ENCODE assay signal across 1 cellular context in the genomic region with DNA sequence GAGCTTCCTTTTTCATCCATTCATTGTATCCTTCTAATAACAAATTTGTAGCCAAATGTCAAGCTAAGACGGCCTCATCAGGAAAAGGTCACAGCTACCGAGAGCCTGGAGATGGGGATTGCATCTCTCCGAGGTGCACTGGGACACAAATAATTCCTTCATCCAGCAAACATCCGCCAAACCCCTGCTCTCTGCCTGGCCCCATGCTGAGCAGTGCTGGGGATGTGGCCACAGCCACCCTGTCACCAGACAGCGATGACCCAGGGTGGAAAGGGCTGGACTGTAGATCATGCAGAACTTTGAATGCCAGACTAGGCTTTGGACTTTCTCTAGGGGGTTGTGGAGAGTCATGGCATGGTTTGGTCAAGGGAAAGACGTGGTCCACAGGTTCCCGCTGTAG.
TF ChIP-seq lines count a peak whose summit lies in the region.

No MANE protein-coding gene starts in this region.

TF ChIP-seq in HCT116, 20 proteins besides CTCF, POLR2A, EP300 and RAD21:
- TF ChIP-seq SRF (IDR thresholded peaks at IDR 0.05; ENCODE audit: low read depth) = no peak
- no peak for TF ChIP-seq POLR2AphosphoS5 (IDR thresholded peaks at IDR 0.05; ENCODE audit: low read depth, low read length)
- TF ChIP-seq, protein P1, sequence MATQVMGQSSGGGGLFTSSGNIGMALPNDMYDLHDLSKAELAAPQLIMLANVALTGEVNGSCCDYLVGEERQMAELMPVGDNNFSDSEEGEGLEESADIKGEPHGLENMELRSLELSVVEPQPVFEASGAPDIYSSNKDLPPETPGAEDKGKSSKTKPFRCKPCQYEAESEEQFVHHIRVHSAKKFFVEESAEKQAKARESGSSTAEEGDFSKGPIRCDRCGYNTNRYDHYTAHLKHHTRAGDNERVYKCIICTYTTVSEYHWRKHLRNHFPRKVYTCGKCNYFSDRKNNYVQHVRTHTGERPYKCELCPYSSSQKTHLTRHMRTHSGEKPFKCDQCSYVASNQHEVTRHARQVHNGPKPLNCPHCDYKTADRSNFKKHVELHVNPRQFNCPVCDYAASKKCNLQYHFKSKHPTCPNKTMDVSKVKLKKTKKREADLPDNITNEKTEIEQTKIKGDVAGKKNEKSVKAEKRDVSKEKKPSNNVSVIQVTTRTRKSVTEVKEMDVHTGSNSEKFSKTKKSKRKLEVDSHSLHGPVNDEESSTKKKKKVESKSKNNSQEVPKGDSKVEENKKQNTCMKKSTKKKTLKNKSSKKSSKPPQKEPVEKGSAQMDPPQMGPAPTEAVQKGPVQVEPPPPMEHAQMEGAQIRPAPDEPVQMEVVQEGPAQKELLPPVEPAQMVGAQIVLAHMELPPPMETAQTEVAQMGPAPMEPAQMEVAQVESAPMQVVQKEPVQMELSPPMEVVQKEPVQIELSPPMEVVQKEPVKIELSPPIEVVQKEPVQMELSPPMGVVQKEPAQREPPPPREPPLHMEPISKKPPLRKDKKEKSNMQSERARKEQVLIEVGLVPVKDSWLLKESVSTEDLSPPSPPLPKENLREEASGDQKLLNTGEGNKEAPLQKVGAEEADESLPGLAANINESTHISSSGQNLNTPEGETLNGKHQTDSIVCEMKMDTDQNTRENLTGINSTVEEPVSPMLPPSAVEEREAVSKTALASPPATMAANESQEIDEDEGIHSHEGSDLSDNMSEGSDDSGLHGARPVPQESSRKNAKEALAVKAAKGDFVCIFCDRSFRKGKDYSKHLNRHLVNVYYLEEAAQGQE (IDR thresholded peaks at IDR 0.05; ENCODE audit: low read depth) = no peak
- TF ChIP-seq, protein P2, sequence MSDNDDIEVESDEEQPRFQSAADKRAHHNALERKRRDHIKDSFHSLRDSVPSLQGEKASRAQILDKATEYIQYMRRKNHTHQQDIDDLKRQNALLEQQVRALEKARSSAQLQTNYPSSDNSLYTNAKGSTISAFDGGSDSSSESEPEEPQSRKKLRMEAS (IDR thresholded peaks at IDR 0.05) = no peak
- TF ChIP-seq ELF1 (IDR thresholded peaks at IDR 0.05; ENCODE audit: borderline replicate concordance, low read depth) = no peak
- TF ChIP-seq TCF7L2 (IDR thresholded peaks at IDR 0.05; ENCODE audit: borderline replicate concordance, extremely low read depth, insufficient read depth, insufficient read length) = no peak
- no peak for TF ChIP-seq EZH2phosphoT487 (IDR thresholded peaks at IDR 0.05; ENCODE audit: borderline replicate concordance)
- TF ChIP-seq FOSL1 (IDR thresholded peaks at IDR 0.05; ENCODE audit: low read depth) = no peak
- no peak for TF ChIP-seq ZNF274 (IDR thresholded peaks at IDR 0.05; ENCODE audit: low read depth, low read length)
- TF ChIP-seq ZFX (IDR thresholded peaks at IDR 0.05) = no peak
- TF ChIP-seq YY1 (IDR thresholded peaks at IDR 0.05; ENCODE audit: extremely low read depth, insufficient replicate concordance, low read depth, low read length) = no peak
- TF ChIP-seq, protein P3, sequence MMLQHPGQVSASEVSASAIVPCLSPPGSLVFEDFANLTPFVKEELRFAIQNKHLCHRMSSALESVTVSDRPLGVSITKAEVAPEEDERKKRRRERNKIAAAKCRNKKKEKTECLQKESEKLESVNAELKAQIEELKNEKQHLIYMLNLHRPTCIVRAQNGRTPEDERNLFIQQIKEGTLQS (IDR thresholded peaks at IDR 0.05) = no peak
- no peak for TF ChIP-seq EZH2 (IDR thresholded peaks at IDR 0.05)
- TF ChIP-seq, protein P4, sequence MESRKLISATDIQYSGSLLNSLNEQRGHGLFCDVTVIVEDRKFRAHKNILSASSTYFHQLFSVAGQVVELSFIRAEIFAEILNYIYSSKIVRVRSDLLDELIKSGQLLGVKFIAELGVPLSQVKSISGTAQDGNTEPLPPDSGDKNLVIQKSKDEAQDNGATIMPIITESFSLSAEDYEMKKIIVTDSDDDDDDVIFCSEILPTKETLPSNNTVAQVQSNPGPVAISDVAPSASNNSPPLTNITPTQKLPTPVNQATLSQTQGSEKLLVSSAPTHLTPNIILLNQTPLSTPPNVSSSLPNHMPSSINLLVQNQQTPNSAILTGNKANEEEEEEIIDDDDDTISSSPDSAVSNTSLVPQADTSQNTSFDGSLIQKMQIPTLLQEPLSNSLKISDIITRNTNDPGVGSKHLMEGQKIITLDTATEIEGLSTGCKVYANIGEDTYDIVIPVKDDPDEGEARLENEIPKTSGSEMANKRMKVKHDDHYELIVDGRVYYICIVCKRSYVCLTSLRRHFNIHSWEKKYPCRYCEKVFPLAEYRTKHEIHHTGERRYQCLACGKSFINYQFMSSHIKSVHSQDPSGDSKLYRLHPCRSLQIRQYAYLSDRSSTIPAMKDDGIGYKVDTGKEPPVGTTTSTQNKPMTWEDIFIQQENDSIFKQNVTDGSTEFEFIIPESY (IDR thresholded peaks at IDR 0.05; ENCODE audit: extremely low read depth, insufficient replicate concordance, low read length) = no peak
- no peak for TF ChIP-seq CEBPB (IDR thresholded peaks at IDR 0.05; ENCODE audit: low read depth)
- no peak for TF ChIP-seq CBX3 (IDR thresholded peaks at IDR 0.05; ENCODE audit: low read depth)
- no peak for TF ChIP-seq SP1 (IDR thresholded peaks at IDR 0.05; ENCODE audit: low read depth)
